19 cellular contexts compared by ENCODE assay signal in genomic region chr1:240701412-240701811, GRCh38.
DNase-seq lines count a peak whose midpoint lies in the region; ATAC-seq, FAIRE-seq and TF ChIP-seq lines count a peak whose summit lies in the region.
"Had no signal": no experiment of that assay in that cellular context is flagged by ENCODE, and none has a peak within 500 bp of the region (broad histone marks: within the 10 kb centered on the region; RNA-seq: fewer than 3 reads in every experiment).

No MANE protein-coding gene starts in this region.

- no peaks in the 10 kb centered on the region for H3K36me3 Mint-ChIP-seq in HFFc6 (ENCODE audit: low read depth)
- H3K36me3 Mint-ChIP-seq: natural killer cell treated with Interleukin-12 subunit alpha and Interleukin-12 subunit beta and Interleukin-15 and Interleukin-18, amount 100 ng/mL, for 72 hours; type B pancreatic cell had no signal

- H3K27ac Mint-ChIP-seq in HFFc6: no peak overlapping the region
- H3K27ac Mint-ChIP-seq: activated CD4-positive, alpha-beta T cell treated with anti-CD3 and anti-CD28 coated beads for 36 hours; natural killer cell treated with Interleukin-12 subunit alpha and Interleukin-12 subunit beta and Interleukin-15 and Interleukin-18, amount 100 ng/mL, for 72 hours; type B pancreatic cell had no signal

- H3K27me3 Mint-ChIP-seq in HFFc6 (ENCODE audit: insufficient read depth): peaks cover 2% of the 10 kb centered on the region; the same call in 1 of the 2 replicates
- H3K27me3 Mint-ChIP-seq: activated CD4-positive, alpha-beta T cell treated with anti-CD3 and anti-CD28 coated beads for 36 hours had no signal

- no peak for FAIRE-seq in frontal cortex (lab: Jason Lieb, UNC)
- FAIRE-seq: A549, H1 had no signal

- H3K9me3 Mint-ChIP-seq in HFFc6: no peaks in the 10 kb centered on the region
- H3K9me3 Mint-ChIP-seq: natural killer cell treated with Interleukin-12 subunit alpha and Interleukin-12 subunit beta and Interleukin-15 and Interleukin-18, amount 100 ng/mL, for 72 hours; type B pancreatic cell had no signal

- H3K4me1 Mint-ChIP-seq in HFFc6 (ENCODE audit: low read depth): peaks cover 13% of the 10 kb centered on the region
- H3K4me1 Mint-ChIP-seq: activated CD4-positive, alpha-beta T cell treated with anti-CD3 and anti-CD28 coated beads for 36 hours had no signal

- DNase-seq in A172 (ENCODE audit: low spot score) (peak; percentile 52), HFFc6 (peak; percentile 75), amniotic epithelial cell (ENCODE audit: low read depth) (peak; percentile 93), hepatic stellate cell (ENCODE audit: low spot score) (peak; percentile 64), frontal cortex (ENCODE audit: low spot score in 2 of 2) (no peak), DMS79 (lab: John Stamatoyannopoulos, UW) (no peak), T-helper 9 cell (no peak)
- DNase-seq: activated CD4-positive, alpha-beta T cell treated with anti-CD3 and anti-CD28 coated beads for 36 hours; activated T-cell treated with anti-CD3 and anti-CD28 coated beads, Interleukin-2, amount 50 U/mL, for 1 hour; cortex of kidney; erythroblast; NCI-H187 treated with DMSO at 0.1 percent for 48 hours; NCI-H748 treated with DMSO at 0.1 percent for 48 hours; T-helper 2 cell had no signal

- no peak overlapping the region for H3K4me3 Mint-ChIP-seq in HFFc6
- H3K4me3 Mint-ChIP-seq: activated CD4-positive, alpha-beta T cell treated with anti-CD3 and anti-CD28 coated beads for 36 hours; natural killer cell treated with Interleukin-12 subunit alpha and Interleukin-12 subunit beta and Interleukin-15 and Interleukin-18, amount 100 ng/mL, for 72 hours; type B pancreatic cell had no signal

- no peak for ATAC-seq in HG03135 (IDR thresholded peaks at IDR 0.05; ENCODE audit: unreplicated experiment)
- ATAC-seq: A549; activated CD4-positive, alpha-beta T cell treated with anti-CD3 and anti-CD28 coated beads for 36 hours; natural killer cell treated with Interleukin-12 subunit alpha and Interleukin-12 subunit beta and Interleukin-15 and Interleukin-18, amount 100 ng/mL, for 72 hours had no signal

- no peak for TF ChIP-seq CTCF in HFFc6 (IDR thresholded peaks at IDR 0.05)

Comparison
In these comparisons a context has a peak if more than half of its experiments do, and no peak if none do; other contexts are left out.
1. DNase-seq: peak in A172 (single experiment), HFFc6 (single experiment), amniotic epithelial cell (single experiment) and hepatic stellate cell (single experiment); none in frontal cortex (0 of 2), DMS79 (single experiment) and T-helper 9 cell (single experiment).